In genomic region chr6:43269273-43270007, GRCh38 we compare ENCODE assay signal across 10 cellular contexts. TPM values are rescaled to one million over a fixed set of nuclear protein-coding genes. Genes with fewer than 3 reads are reported as not detected.
DNase-seq lines count a peak whose midpoint lies in the region; ATAC-seq and TF ChIP-seq lines count a peak whose summit lies in the region.
"Had no signal": no experiment of that assay in that cellular context is flagged by ENCODE, and none has a peak within 500 bp of the region (broad histone marks: within the 10 kb centered on the region; RNA-seq: fewer than 3 reads in every experiment).

No MANE protein-coding gene starts in this region.

- no peak overlapping the region for H2AFZ ChIP-seq in fibroblast of lung (ENCODE audit: low read length)

- ATAC-seq in HG02678 (IDR thresholded peaks at IDR 0.05; ENCODE audit: unreplicated experiment) (no peak), GM21423 (IDR thresholded peaks at IDR 0.05; ENCODE audit: unreplicated experiment) (no peak)

- peak overlapping the region; percentile 4 for H3K4me2 ChIP-seq in fibroblast of lung (ENCODE audit: extremely low read depth, insufficient read depth, low read length)

- H3K79me2 ChIP-seq in fibroblast of lung (ENCODE audit: control insufficient read depth, insufficient read depth, low read length), result no peaks in the 10 kb centered on the region

- POLR2A ChIA-PET in HEK293 (lab: Yijun Ruan, JAX), result interaction anchor here (1.0 kb wide), 2 partner anchors 27 to 100 kb away, joined by 3 read pairs; partner anchors contain the start of gene ZNF318

- CTCF ChIA-PET in HEK293 (lab: Yijun Ruan, JAX), result interaction anchor here (0.6 to 3.2 kb wide), 4 partner anchors 17 to 100 kb away, joined by 4 to 28 read pairs (median 4); partner anchors contain the start of gene DNPH1

- H3K9ac ChIP-seq in fibroblast of lung (ENCODE audit: insufficient read depth, low read length) (no peak overlapping the region), rectal smooth muscle tissue (ENCODE audit: low read length) (no peak overlapping the region)

- H3K27me3 ChIP-seq in fibroblast of lung (ENCODE audit: control insufficient read depth, insufficient read depth, low read length) (peaks cover 49% of the 10 kb centered on the region), rectal smooth muscle tissue (ENCODE audit: control insufficient read depth, insufficient read depth, low read length) (no peaks in the 10 kb centered on the region)

- peak; percentile 80 for DNase-seq in activated CD8-positive, alpha-beta memory T cell treated with anti-CD3 and anti-CD28 coated beads for 24 hours
- DNase-seq in fibroblast of lung (ENCODE audit: low read depth in 2 of 2) (no peak), A172 (ENCODE audit: low spot score) (no peak), NCI-H1436 (lab: John Stamatoyannopoulos, UW) (no peak)

- no peak for TF ChIP-seq CTCF in HEK293 (tag by site-specific recombination; IDR thresholded peaks at IDR 0.05)
- TF ChIP-seq CTCF in fibroblast of lung (conservative IDR thresholded peaks at IDR 0.05 in 1 of 2, IDR thresholded peaks at IDR 0.05 in 1 of 2; ENCODE audit: low read depth in 1 of 2, low read length in 2 of 2), result no peak

- H3K9me3 ChIP-seq in HEK293 (ENCODE audit: control insufficient read depth, insufficient read depth, low read depth, low read length) (no peaks in the 10 kb centered on the region), fibroblast of lung (ENCODE audit: control insufficient read depth, insufficient read depth, low read depth, low read length) (no peaks in the 10 kb centered on the region)

- H3K4me1 ChIP-seq in HEK293 (ENCODE audit: control insufficient read depth, insufficient read depth, low read length) (no peaks in the 10 kb centered on the region), fibroblast of lung (ENCODE audit: control insufficient read depth, extremely low read depth, insufficient read depth, low read length) (peaks cover 3% of the 10 kb centered on the region), rectal smooth muscle tissue (ENCODE audit: control insufficient read depth, insufficient read depth, low read length) (peaks cover 14% of the 10 kb centered on the region)

- no peak overlapping the region for H3K4me3 ChIP-seq in HEK293 (ENCODE audit: low read depth, low read length)
- H3K4me3 ChIP-seq in fibroblast of lung (replicated peaks in 1 of 4; ENCODE audit: control extremely low read depth in 1 of 4, insufficient read depth in 1 of 4, low read depth in 3 of 4, low read length in 4 of 4), result peak overlapping the region in 2 of 4 experiments; percentile 17 to 42
- peak overlapping the region; percentile 64 for H3K4me3 ChIP-seq in rectal smooth muscle tissue (ENCODE audit: low read length)

- no peaks in the 10 kb centered on the region for H4K20me1 ChIP-seq in fibroblast of lung (ENCODE audit: control insufficient read depth, extremely low read depth, insufficient read depth, low read length)

- H3K27ac ChIP-seq in HEK293 (ENCODE audit: extremely low read depth, low read depth, low read length), result no peak overlapping the region
- no peak overlapping the region for H3K27ac ChIP-seq in fibroblast of lung (ENCODE audit: insufficient read depth, low read length)
- H3K27ac ChIP-seq in rectal smooth muscle tissue (ENCODE audit: low read depth, low read length), result peak overlapping the region; percentile 74

- H3K36me3 ChIP-seq in HEK293 (ENCODE audit: control insufficient read depth in 2 of 2, insufficient read depth in 1 of 2, low read length in 2 of 2), result no peaks in the 10 kb centered on the region
- H3K36me3 ChIP-seq in fibroblast of lung (ENCODE audit: control insufficient read depth, insufficient read depth, low read length), result no peaks in the 10 kb centered on the region
- H3K36me3 ChIP-seq in rectal smooth muscle tissue (ENCODE audit: control insufficient read depth, insufficient read depth, low read length), result no peaks in the 10 kb centered on the region

TF ChIP-seq in HEK293, 187 proteins besides CTCF, POLR2A, EP300 and RAD21 (continues in another document):
- TF ChIP-seq ZNF560 (tag by site-specific recombination; IDR thresholded peaks at IDR 0.05; ENCODE audit: borderline replicate concordance) (0 out of 2 replicates have a peak, but pooled peaks have one; percentile 10), KLF1 (tag by site-specific recombination; IDR thresholded peaks at IDR 0.05) (peak; percentile 61), MEIS1 (CRISPR knock-in tag; IDR thresholded peaks at IDR 0.05; ENCODE audit: borderline replicate concordance) (no peak), ZNF600 (tag by site-specific recombination; IDR thresholded peaks at IDR 0.05) (peak; percentile 42; the same call in 1 of the 2 replicates), EGR2 (tag by site-specific recombination; IDR thresholded peaks at IDR 0.05; ENCODE audit: low read depth) (peak; percentile 58), BCL11A (tag by site-specific recombination; IDR thresholded peaks at IDR 0.05; ENCODE audit: low read depth) (no peak), REST (tag by site-specific recombination; IDR thresholded peaks at IDR 0.05) (no peak), ZNF341 (tag by site-specific recombination; IDR thresholded peaks at IDR 0.05; ENCODE audit: low read depth) (no peak), ZNF24 (tag by site-specific recombination; IDR thresholded peaks at IDR 0.05) (no peak), ZNF223 (tag by site-specific recombination; IDR thresholded peaks at IDR 0.05) (no peak), ZNF692 (tag by site-specific recombination; IDR thresholded peaks at IDR 0.05) (no peak; the same call in 1 of the 2 replicates), ZSCAN5A (tag by site-specific recombination; IDR thresholded peaks at IDR 0.05) (0 out of 2 replicates have a peak, but pooled peaks have one; percentile 58), ZIC2 (tag by site-specific recombination; IDR thresholded peaks at IDR 0.05) (peak; percentile 79)

RNA-seq across cellular contexts. Expression of gene TTBK1, which starts 26.2 kb away (rescaled TPM):
- total RNA-seq in fibroblast of lung, result under 0.01 TPM in 2 replicates
- 0.03 TPM in 1 of 2 replicates, not detected in the other for polyA plus RNA-seq in fibroblast of lung
- polyA plus RNA-seq in fibroblast of lung (2012), result 0.02 TPM in 1 of 2 replicates, not detected in the other
- polyA minus RNA-seq in fibroblast of lung (ENCODE audit: low replicate concordance), result not detected in 2 replicates
- not detected in 2 replicates for total RNA-seq in A172 (2014; rRNA removed; shearing (Covaris generic))

RNA-seq across cellular contexts. Expression of gene SLC22A7, which starts 28.6 kb away (rescaled TPM):
- not detected in 2 replicates for total RNA-seq in fibroblast of lung
- not detected in 2 replicates for polyA plus RNA-seq in fibroblast of lung
- not detected in 2 replicates for polyA plus RNA-seq in fibroblast of lung (2012)
- polyA minus RNA-seq in fibroblast of lung (ENCODE audit: low replicate concordance), result not detected in 2 replicates
- total RNA-seq in A172 (2014; rRNA removed; shearing (Covaris generic)), result not detected in 2 replicates
- total RNA-seq: HT1080, pulmonary artery endothelial cell had no signal

RNA-seq across cellular contexts. Expression of gene CRIP3, which starts 39.2 kb away (rescaled TPM):
- 0.26 TPM in 1 of 2 replicates, not detected in the other for total RNA-seq in fibroblast of lung
- not detected in 2 replicates for polyA plus RNA-seq in fibroblast of lung
- polyA plus RNA-seq in fibroblast of lung (2012), result not detected in 2 replicates
- polyA minus RNA-seq in fibroblast of lung (ENCODE audit: low replicate concordance), result not detected in 2 replicates
- not detected in 2 replicates for total RNA-seq in A172 (2014; rRNA removed; shearing (Covaris generic))
- total RNA-seq: HT1080, pulmonary artery endothelial cell had no signal

RNA-seq across cellular contexts. Expression of gene DNPH1, which starts 40.2 kb away (rescaled TPM):
- 39.5 and 52.5 TPM in 2 replicates for total RNA-seq in fibroblast of lung
- polyA plus RNA-seq in fibroblast of lung, result 31.2 and 32.0 TPM in 2 replicates
- 57.1 and 68.1 TPM in 2 replicates for polyA plus RNA-seq in fibroblast of lung (2012)
- 9.5 and 12.9 TPM in 2 replicates for polyA minus RNA-seq in fibroblast of lung (ENCODE audit: low replicate concordance)
- 120 and 173 TPM in 2 replicates for total RNA-seq in A172 (2014; rRNA removed; shearing (Covaris generic))
